10 cellular contexts compared by ENCODE assay signal in the genomic region with DNA sequence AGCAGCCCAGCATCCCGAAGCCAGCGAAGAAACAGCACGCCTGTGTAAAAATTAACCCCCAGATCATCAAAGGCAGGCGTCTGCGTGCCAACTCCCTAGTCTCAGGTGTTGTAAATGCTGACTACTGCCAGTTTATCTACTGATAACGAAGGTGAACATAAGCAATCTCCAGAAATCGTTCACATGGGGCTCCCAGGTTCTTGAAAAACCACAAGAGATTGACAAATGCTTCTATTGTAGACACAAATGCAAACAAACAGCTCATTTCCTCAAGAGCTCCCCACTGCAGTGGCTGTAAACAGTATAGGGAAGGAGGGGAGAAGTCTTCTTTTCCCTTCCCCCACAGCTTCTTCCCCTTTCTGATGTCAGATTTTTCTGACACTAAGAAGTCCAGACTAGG. TPM values are rescaled to one million over a fixed set of nuclear protein-coding genes. Genes with fewer than 3 reads are reported as not detected.
DNase-seq lines count a peak whose midpoint lies in the region; ATAC-seq and TF ChIP-seq lines count a peak whose summit lies in the region.
"Had no signal": no experiment of that assay in that cellular context is flagged by ENCODE, and none has a peak within 500 bp of the region (broad histone marks: within the 10 kb centered on the region; RNA-seq: fewer than 3 reads in every experiment).

No MANE protein-coding gene starts in this region.

- peaks cover 54% of the 10 kb centered on the region for H3K27me3 Mint-ChIP-seq in neural crest cell (ENCODE audit: low read depth)
- peaks cover 51% of the 10 kb centered on the region for H3K27me3 Mint-ChIP-seq in activated CD8-positive, alpha-beta T cell treated with anti-CD3 and anti-CD28 coated beads for 36 hours

- peak overlapping the region; percentile 70 for H3K4me3 Mint-ChIP-seq in neural crest cell
- H3K4me3 Mint-ChIP-seq in activated CD8-positive, alpha-beta T cell treated with anti-CD3 and anti-CD28 coated beads for 36 hours, result no peak overlapping the region

- H3K9me3 Mint-ChIP-seq in neural crest cell, result no peaks in the 10 kb centered on the region
- no peaks in the 10 kb centered on the region for H3K9me3 Mint-ChIP-seq in activated CD8-positive, alpha-beta T cell treated with anti-CD3 and anti-CD28 coated beads for 36 hours

- no peak for ATAC-seq in GM19328 (IDR thresholded peaks at IDR 0.05; ENCODE audit: unreplicated experiment)
- ATAC-seq in activated CD8-positive, alpha-beta T cell treated with anti-CD3 and anti-CD28 coated beads for 36 hours, result no peak

- TF ChIP-seq CTCF in neural crest cell (conservative IDR thresholded peaks at IDR 0.05), result no peak
- TF ChIP-seq CTCF in activated CD8-positive, alpha-beta T cell treated with anti-CD3 and anti-CD28 coated beads for 36 hours (IDR thresholded peaks at IDR 0.05), result no peak

- no peak overlapping the region for H3K27ac Mint-ChIP-seq in neural crest cell (ENCODE audit: unreplicated experiment)
- no peak overlapping the region for H3K27ac Mint-ChIP-seq in activated CD8-positive, alpha-beta T cell treated with anti-CD3 and anti-CD28 coated beads for 36 hours

- peaks cover 46% of the 10 kb centered on the region for H3K4me1 Mint-ChIP-seq in neural crest cell
- H3K4me1 Mint-ChIP-seq in activated CD8-positive, alpha-beta T cell treated with anti-CD3 and anti-CD28 coated beads for 36 hours (ENCODE audit: low read depth), result peaks cover 8% of the 10 kb centered on the region

- POLR2A ChIA-PET in activated CD8-positive, alpha-beta T cell treated with anti-CD3 and anti-CD28 coated beads for 36 hours (lab: Charles Lee), result no interaction called here

- intact Hi-C loops in activated CD8-positive, alpha-beta T cell treated with anti-CD3 and anti-CD28 coated beads for 36 hours (cut with micrococcal nuclease), result no loop called here

- CTCF ChIA-PET in activated CD8-positive, alpha-beta T cell treated with anti-CD3 and anti-CD28 coated beads for 36 hours (lab: Charles Lee), result interaction anchor here (1.2 to 1.9 kb wide), 3 partner anchors 9 to 66 kb away, joined by 3 to 6 read pairs (median 3); no protein-coding TSS in a partner anchor

- DNase-seq in DMS79 (lab: John Stamatoyannopoulos, UW), result peak; percentile 98
- peak; percentile 2 for DNase-seq in NAMALWA (ENCODE audit: low spot score)
- DNase-seq in amniotic epithelial cell (ENCODE audit: low read depth), result peak; percentile 36
- no peak for DNase-seq in neural crest cell (ENCODE audit: low read depth, low spot score)
- no peak for DNase-seq in activated CD8-positive, alpha-beta T cell treated with anti-CD3 and anti-CD28 coated beads for 36 hours
- DNase-seq in iPS-NIHi7 (ENCODE audit: extremely low spot score), result no peak
- no peak for DNase-seq in D341Med (ENCODE audit: low spot score)
- DNase-seq: activated CD8-positive, alpha-beta memory T cell treated with anti-CD3 and anti-CD28 coated beads, Interleukin-2, amount 50 U/mL, for 4 hours; testis had no signal

- H3K36me3 Mint-ChIP-seq in neural crest cell (ENCODE audit: low read depth), result no peaks in the 10 kb centered on the region
- H3K36me3 Mint-ChIP-seq in activated CD8-positive, alpha-beta T cell treated with anti-CD3 and anti-CD28 coated beads for 36 hours (ENCODE audit: low read depth), result no peaks in the 10 kb centered on the region

RNA-seq across cellular contexts. Expression of a gene that starts 5.3 kb away (rescaled TPM):
- total RNA-seq in neural crest cell, result 43.4 and 46.0 TPM in 2 replicates
- 1 to 10 TPM; 2.7 to 2.8 TPM for total RNA-seq in activated CD8-positive, alpha-beta T cell treated with anti-CD3 and anti-CD28 coated beads for 36 hours

Comparison
In these comparisons a context has a peak if more than half of its experiments do, and no peak if none do; other contexts are left out.
1. DNase-seq: peak in DMS79 (single experiment), NAMALWA (single experiment) and amniotic epithelial cell (single experiment); none in neural crest cell (single experiment), activated CD8-positive, alpha-beta T cell treated with anti-CD3 and anti-CD28 coated beads for 36 hours (single experiment), iPS-NIHi7 (single experiment) and D341Med (single experiment).
2. RNA of a gene that starts 5.3 kb away (total RNA-seq): 43.4 to 46.0 TPM in neural crest cell; 2.7 to 2.8 TPM in activated CD8-positive, alpha-beta T cell treated with anti-CD3 and anti-CD28 coated beads for 36 hours; every median in the first group is over 10 times any median in the second.